Comparison of ENCODE assay signal across 31 cellular contexts in the genomic region with DNA sequence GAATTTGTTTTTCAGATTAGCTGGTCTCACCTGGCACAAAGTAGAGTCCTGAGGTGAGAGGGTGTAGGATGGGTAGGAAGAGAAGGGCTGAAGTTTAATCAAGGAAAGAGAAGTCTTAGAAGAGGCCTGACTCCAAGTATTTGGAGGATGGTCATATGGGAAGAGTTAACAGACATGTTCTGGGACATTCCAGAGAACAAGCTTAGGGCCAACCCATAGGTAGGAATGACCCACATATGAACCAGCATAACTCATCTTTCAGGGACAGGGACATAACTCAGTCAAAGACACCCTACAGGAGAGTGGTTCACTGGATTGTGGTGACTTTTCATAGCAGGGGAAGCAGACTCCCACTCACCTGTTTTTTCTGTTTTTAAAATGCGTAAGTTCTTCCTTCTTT. TPM values are rescaled to one million over a fixed set of nuclear protein-coding genes. Genes with fewer than 3 reads are reported as not detected.
"Had no signal": no experiment of that assay in that cellular context is flagged by ENCODE, and none has a peak within 500 bp of the region (broad histone marks: within the 10 kb centered on the region; RNA-seq: fewer than 3 reads in every experiment).

No MANE protein-coding gene starts in this region.

- ATAC-seq: naive thymus-derived CD8-positive, alpha-beta T cell; pancreas; right cardiac atrium; sciatic nerve; stimulated activated naive B cell treated with anti-CD40 and anti-IgM and Interleukin-4, amounts not matched to agents 10 μg/mL and 1 μg/mL and 100 μg/mL, for 72 hours; stimulated activated naive CD8-positive, alpha-beta T cell treated with anti-CD3 and anti-CD28 coated beads, Interleukin-15, Interleukin-2, amounts not matched to agents 100 U/mL and 50 U/mL, for 24 hours had no signal

- H3K9me3 Mint-ChIP-seq: memory B cell; naive thymus-derived CD8-positive, alpha-beta T cell; nephron; neural crest cell; stimulated activated naive B cell treated with anti-CD40 and anti-IgM and Interleukin-4, amounts not matched to agents 10 μg/mL and 1 μg/mL and 100 μg/mL, for 72 hours had no signal

- H3K36me3 Mint-ChIP-seq: memory B cell; naive thymus-derived CD8-positive, alpha-beta T cell; stimulated activated naive B cell treated with anti-CD40 and anti-IgM and Interleukin-4, amounts not matched to agents 10 μg/mL and 1 μg/mL and 100 μg/mL, for 72 hours had no signal

- H3K4me3 ChIP-seq: left ventricle myocardium inferior, lung, pancreas, prostate gland, skin epidermis, stomach, testis, thyroid gland, transverse colon, uterus had no signal

- H3K4me1 ChIP-seq: left ventricle myocardium inferior, pancreas, prostate gland, stomach, testis, thyroid gland, uterus had no signal

- DNase-seq: islet precursor cell; left ventricle myocardium inferior; naive thymus-derived CD8-positive, alpha-beta T cell; nucleus accumbens; pancreas; posterior cingulate gyrus; retina; right cardiac atrium; stimulated activated CD4-positive, alpha-beta T cell treated with anti-CD3 and anti-CD28 coated beads, Interleukin-12 subunit alpha, Interleukin-12 subunit beta, amount 100 ng/mL, for 4 hours; stimulated activated CD4-positive, alpha-beta T cell treated with anti-CD3 and anti-CD28 coated beads, Interleukin-15, amount 100 ng/mL, for 24 hours; stimulated activated CD4-positive, alpha-beta T cell treated with anti-CD3 and anti-CD28 coated beads, Interleukin-2, amount 100 ng/mL, for 24 hours; stimulated activated CD4-positive, alpha-beta T cell treated with anti-CD3 and anti-CD28 coated beads, Interleukin-4, amount 100 ng/mL, for 1 hour; stimulated activated naive B cell treated with anti-CD40 and anti-IgM and Interleukin-4, amounts not matched to agents 10 μg/mL and 1 μg/mL and 100 μg/mL, for 72 hours; stimulated activated naive CD8-positive, alpha-beta T cell treated with anti-CD3 and anti-CD28 coated beads, Interleukin-15, Interleukin-2, amounts not matched to agents 100 U/mL and 50 U/mL, for 24 hours; stomach; testis; thyroid gland; transverse colon; uterus had no signal

- H3K27ac ChIP-seq: left ventricle myocardium inferior, pancreas, prostate gland, skin epidermis, stomach, testis, thyroid gland, transverse colon, uterus had no signal

- H3K4me1 Mint-ChIP-seq: memory B cell; naive thymus-derived CD8-positive, alpha-beta T cell; nephron; stimulated activated naive B cell treated with anti-CD40 and anti-IgM and Interleukin-4, amounts not matched to agents 10 μg/mL and 1 μg/mL and 100 μg/mL, for 72 hours had no signal

- H3K27me3 ChIP-seq: pancreas, stomach, testis, thyroid gland, transverse colon, uterus had no signal

- H3K36me3 ChIP-seq: left ventricle myocardium inferior, pancreas, prostate gland, stomach, thyroid gland, transverse colon, uterus had no signal

- H3K4me3 Mint-ChIP-seq: memory B cell; naive thymus-derived CD8-positive, alpha-beta T cell; nephron; neural crest cell; stimulated activated naive B cell treated with anti-CD40 and anti-IgM and Interleukin-4, amounts not matched to agents 10 μg/mL and 1 μg/mL and 100 μg/mL, for 72 hours had no signal

- H3K27ac Mint-ChIP-seq: memory B cell; naive thymus-derived CD8-positive, alpha-beta T cell; nephron; stimulated activated naive B cell treated with anti-CD40 and anti-IgM and Interleukin-4, amounts not matched to agents 10 μg/mL and 1 μg/mL and 100 μg/mL, for 72 hours had no signal

- H3K27me3 Mint-ChIP-seq: memory B cell had no signal

- H3K9me3 ChIP-seq: left ventricle myocardium inferior, pancreas, prostate gland, stomach, testis, thyroid gland, transverse colon, uterus had no signal

RNA-seq across cellular contexts. Expression of a gene that starts 40.3 kb away (rescaled TPM):
- total RNA-seq: kidney epithelial cell; left ventricle myocardium inferior; lower leg skin; mesenteric fat pad; mucosa of gallbladder; naive thymus-derived CD8-positive, alpha-beta T cell; pancreas; prostate gland; thyroid gland; ureter had no signal
- polyA plus RNA-seq: naive thymus-derived CD8-positive, alpha-beta T cell had no signal
